8 cellular contexts compared by ENCODE assay signal in the genomic region with DNA sequence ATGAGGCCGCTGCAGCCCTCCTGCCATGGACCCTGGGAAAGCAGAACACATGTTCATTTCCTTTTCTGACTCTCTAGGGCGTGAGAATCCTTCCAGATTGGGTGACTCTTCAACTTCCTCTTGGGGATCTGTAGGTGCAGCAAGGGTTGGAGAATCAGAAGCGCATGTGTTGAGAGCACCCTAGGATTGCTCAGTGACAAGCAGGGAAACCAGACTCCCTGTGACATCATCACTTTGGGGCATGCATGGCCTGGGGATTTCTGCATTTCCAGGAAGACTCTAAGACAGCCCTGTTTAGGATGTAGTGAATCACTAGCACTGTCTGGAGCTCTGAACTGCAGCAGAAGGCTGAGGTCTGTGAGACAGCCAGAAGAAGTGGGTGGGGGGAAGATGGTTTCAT. TPM values are rescaled to one million over a fixed set of nuclear protein-coding genes. Genes with fewer than 3 reads are reported as not detected.
DNase-seq lines count a peak whose midpoint lies in the region; ATAC-seq and TF ChIP-seq lines count a peak whose summit lies in the region.

No MANE protein-coding gene starts in this region.

- H3K4me3 ChIP-seq in HL-60 (replicated peaks; ENCODE audit: insufficient read depth, low read length), result no peak overlapping the region
- no peak overlapping the region for H3K4me3 ChIP-seq in transverse colon

- H3K27ac ChIP-seq in HL-60 (replicated peaks) (peak overlapping the region; percentile 34; the same call in 1 of the 2 replicates), transverse colon (peak overlapping the region; percentile 7 to 50 (median 19))

- in situ Hi-C loops in transverse colon (cut with MboI; ENCODE audit: low pct_ligation_motif_present in 1 of 4, low pct_unique_long_range_greater_than_20kb in 1 of 4, low sequenced_read_pairs in 3 of 4), result no loop called here

- no peak for TF ChIP-seq POLR2A in transverse colon (IDR thresholded peaks at IDR 0.05)

- DNase-seq in HL-60 (ENCODE audit: low read depth in 1 of 2, low spot score in 1 of 2) (peak; percentile 78 to 90), kidney tubule cell (ENCODE audit: low spot score) (peak; percentile 85), transverse colon (no peak), NCI-H510A treated with DMSO at 0.1 percent for 48 hours (lab: John Stamatoyannopoulos, UW) (no peak), NCI-H2171 treated with DMSO at 0.1 percent for 48 hours (lab: John Stamatoyannopoulos, UW) (no peak), DMS114 treated with DMSO at 0.1 percent for 48 hours (lab: John Stamatoyannopoulos, UW; ENCODE audit: unreplicated experiment) (no peak)
- peak; percentile 51 for DNase-seq in activated CD8-positive, alpha-beta memory T cell treated with anti-CD3 and anti-CD28 coated beads, Interleukin-2, amount 50 U/mL, for 1 hour (ENCODE audit: extremely low read depth)

- WGBS in transverse colon (ENCODE audit: low coverage in 1 of 2), 2 donors, result 60% methylated on average over 3 of the region's 3 CpGs; no CpG with 5 or more reads in 1 of the 2 donors

- peak; percentile 78 for ATAC-seq in GM18870 (IDR thresholded peaks at IDR 0.05; ENCODE audit: unreplicated experiment)

- no peak for TF ChIP-seq CTCF in HL-60 (IDR thresholded peaks at IDR 0.05; ENCODE audit: insufficient read depth, low read length)
- no peak for TF ChIP-seq CTCF in transverse colon (IDR thresholded peaks at IDR 0.05)

- H3K27me3 ChIP-seq in HL-60 (ENCODE audit: insufficient read depth, poor library complexity, severe bottlenecking) (no peaks in the 10 kb centered on the region), transverse colon (no peaks in the 10 kb centered on the region)

- no peak for TF ChIP-seq EP300 in transverse colon (IDR thresholded peaks at IDR 0.05; ENCODE audit: low read depth)

- no peaks in the 10 kb centered on the region for H3K36me3 ChIP-seq in transverse colon

- intact Hi-C loops in transverse colon (cut with DNase I; ENCODE audit: low total_unique reads), result no loop called here

- H3K4me1 ChIP-seq in transverse colon, result peaks cover 0 to 46% (median 9%) of the 10 kb centered on the region in 4 donors

- no peaks in the 10 kb centered on the region for H3K9me3 ChIP-seq in transverse colon

RNA-seq across cellular contexts. Expression of a gene that starts 15.1 kb away (rescaled TPM):
- total RNA-seq in transverse colon, result 10 to 100 TPM in 3 of 4 donors, 1 to 10 TPM in 1; 2.6 to 33.0 (median 23.3) TPM

Comparison
In these comparisons a context has a peak if more than half of its experiments do, and no peak if none do; other contexts are left out.
1. DNase-seq: peak in HL-60 (2 of 2), activated CD8-positive, alpha-beta memory T cell treated with anti-CD3 and anti-CD28 coated beads, Interleukin-2, amount 50 U/mL, for 1 hour (single experiment) and kidney tubule cell (single experiment); none in transverse colon (single experiment), NCI-H510A treated with DMSO at 0.1 percent for 48 hours (single experiment), NCI-H2171 treated with DMSO at 0.1 percent for 48 hours (single experiment) and DMS114 treated with DMSO at 0.1 percent for 48 hours (single experiment).